In genomic region chr13:94332360-94333040, GRCh38 we compare ENCODE assay signal across 20 cellular contexts.
A peak's percentile ranks its signal among the peaks of the same experiment; 100 is the strongest.
DNase-seq lines count a peak whose midpoint lies in the region; ATAC-seq and TF ChIP-seq lines count a peak whose summit lies in the region.
"Had no signal": no experiment of that assay in that cellular context is flagged by ENCODE, and none has a peak within 500 bp of the region (broad histone marks: within the 10 kb centered on the region; RNA-seq: fewer than 3 reads in every experiment).

No MANE protein-coding gene starts in this region.

- peak overlapping the region in 1 of 3 experiments; percentile 28 for H3K4me3 Mint-ChIP-seq in nephron
- H3K4me3 Mint-ChIP-seq: HFFc6 had no signal

- peak overlapping the region; percentile 75 to 85 (median 82) for H3K27ac Mint-ChIP-seq in nephron
- H3K27ac Mint-ChIP-seq: HFFc6 had no signal

- H3K36me3 Mint-ChIP-seq in nephron (ENCODE audit: low read depth): peaks cover 6% of the 10 kb centered on the region

- H3K9me3 Mint-ChIP-seq in nephron: no peaks in the 10 kb centered on the region
- H3K9me3 Mint-ChIP-seq: HFFc6 had no signal

- H3K27me3 ChIP-seq in left ventricle myocardium inferior (ENCODE audit: low read depth) (no peaks in the 10 kb centered on the region), right atrium auricular region (no peaks in the 10 kb centered on the region), SJCRH30 (no peaks in the 10 kb centered on the region)

- H3K36me3 ChIP-seq in left ventricle myocardium inferior (no peaks in the 10 kb centered on the region), right atrium auricular region (no peaks in the 10 kb centered on the region), SJCRH30 (no peaks in the 10 kb centered on the region)

- no peaks in the 10 kb centered on the region for H3K27me3 Mint-ChIP-seq in nephron (ENCODE audit: low read depth)

- H3K4me3 ChIP-seq in left ventricle myocardium inferior (no peak overlapping the region), right atrium auricular region (no peak overlapping the region), SJCRH30 (no peak overlapping the region)
- H3K4me3 ChIP-seq: GM12878 had no signal

- intact Hi-C loops in left ventricle myocardium inferior (cut with micrococcal nuclease): no loop called here

- H3K27ac ChIP-seq in left ventricle myocardium inferior (replicated peaks) (peak overlapping the region; percentile 28), right atrium auricular region (peak overlapping the region in 1 of 2 donors; percentile 0), SJCRH30 (no peak overlapping the region)
- H3K27ac ChIP-seq: C4-2B, RWPE1 had no signal

- H3K4me1 ChIP-seq in left ventricle myocardium inferior (peaks cover 14% of the 10 kb centered on the region), right atrium auricular region (peaks cover 0 to 18% of the 10 kb centered on the region in 2 donors), SJCRH30 (peaks cover 34% of the 10 kb centered on the region)

- peaks cover 64% of the 10 kb centered on the region for H3K4me1 Mint-ChIP-seq in nephron

- TF ChIP-seq CTCF in left ventricle myocardium inferior (IDR thresholded peaks at IDR 0.05; ENCODE audit: borderline replicate concordance): no peak
- TF ChIP-seq CTCF in right atrium auricular region (IDR thresholded peaks at IDR 0.05): no peak
- no peak for TF ChIP-seq CTCF in nephron (IDR thresholded peaks at IDR 0.05; ENCODE audit: unreplicated experiment in 3 of 3)

- H3K9me3 ChIP-seq in left ventricle myocardium inferior (replicated peaks) (no peaks in the 10 kb centered on the region), right atrium auricular region (no peaks in the 10 kb centered on the region), SJCRH30 (replicated peaks) (no peaks in the 10 kb centered on the region)

- DNase-seq in left ventricle myocardium inferior (no peak), right atrium auricular region (ENCODE audit: low spot score) (no peak), fibroblast of gingiva (ENCODE audit: low read depth) (peak; percentile 26), SJCRH30 (no peak), NCI-H2081 treated with DMSO at 0.1 percent for 48 hours (lab: John Stamatoyannopoulos, UW) (no peak)
- DNase-seq in stimulated activated CD4-positive, alpha-beta T cell treated with anti-CD3 and anti-CD28 coated beads, Interleukin-2, amount 100 ng/mL, for 48 hours: no peak
- DNase-seq: DMS 273 treated with DMSO at 0.1 percent for 48 hours, GDM1, HFFc6, KG1, NCI-H1436, NCI-H2029, NCI-H2171 treated with DMSO at 0.1 percent for 48 hours, NCI-H446 treated with DMSO at 0.1 percent for 48 hours, PC-3 had no signal

- no peak for ATAC-seq in GM19324 (IDR thresholded peaks at IDR 0.05; ENCODE audit: low FRiP score, unreplicated experiment)
- ATAC-seq: GM12878, PC-3 had no signal
